1 cellular context compared by ENCODE assay signal in genomic region chr10:5813341-5814109, GRCh38.
TF ChIP-seq lines count a peak whose summit lies in the region.

Gene GDI2, minus strand, starts transcription at chr10:5813434. Its CDS starts 176 bp downstream, at chr10:5813258.

TF ChIP-seq in A549, 52 proteins besides CTCF, POLR2A, EP300 and RAD21 (continued from another document):
- peak; percentile 86 for TF ChIP-seq ATOH8 (CRISPR knock-in tag; IDR thresholded peaks at IDR 0.05; ENCODE audit: low read depth)
- no peak for TF ChIP-seq CHD4 (IDR thresholded peaks at IDR 0.05; ENCODE audit: borderline replicate concordance)
- TF ChIP-seq PBX3 (IDR thresholded peaks at IDR 0.05), result peak; percentile 97
- TF ChIP-seq HEYL (CRISPR knock-in tag; IDR thresholded peaks at IDR 0.05), result peak; percentile 71; the same call in 1 of the 2 replicates
- peak; percentile 32; the same call in 1 of the 2 replicates for TF ChIP-seq USF2 (IDR thresholded peaks at IDR 0.05)
- TF ChIP-seq TP53 (CRISPR knock-in tag; IDR thresholded peaks at IDR 0.05), result peak; percentile 87
- no peak for TF ChIP-seq ZFP36 (IDR thresholded peaks at IDR 0.05; ENCODE audit: borderline replicate concordance, partially characterized antibody)
- TF ChIP-seq ESRRA (IDR thresholded peaks at IDR 0.05; ENCODE audit: borderline replicate concordance, low read length), result peak; percentile 8; the same call in 1 of the 2 replicates
- TF ChIP-seq ZNF302 (CRISPR knock-in tag; IDR thresholded peaks at IDR 0.05), result peak; percentile 17; the same call in 1 of the 2 replicates
- peak; percentile 73; the same call in 1 of the 2 replicates for TF ChIP-seq EHF (CRISPR knock-in tag; IDR thresholded peaks at IDR 0.05)
- no peak for TF ChIP-seq EHMT2 (IDR thresholded peaks at IDR 0.05; ENCODE audit: low read depth)
- TF ChIP-seq CBX8 (IDR thresholded peaks at IDR 0.05), result no peak
- TF ChIP-seq HMGXB4 (CRISPR knock-in tag; IDR thresholded peaks at IDR 0.05; ENCODE audit: borderline replicate concordance), result peak; percentile 85; the same call in 1 of the 2 replicates
- no peak for TF ChIP-seq SREBF2 (IDR thresholded peaks at IDR 0.05)
- peak; percentile 88; the same call in 1 of the 2 replicates for TF ChIP-seq HOXB13 (CRISPR knock-in tag; IDR thresholded peaks at IDR 0.05; ENCODE audit: low read depth)
- TF ChIP-seq NR3C1 (IDR thresholded peaks at IDR 0.05), result no peak
- TF ChIP-seq POLR2AphosphoS2 (conservative IDR thresholded peaks at IDR 0.05; ENCODE audit: low read length), result no peak
- no peak for TF ChIP-seq ELK1 (IDR thresholded peaks at IDR 0.05; ENCODE audit: low read depth, low read length)
- peak; percentile 98 for TF ChIP-seq E2F6 (IDR thresholded peaks at IDR 0.05; ENCODE audit: borderline replicate concordance, low read depth)
- TF ChIP-seq MYC (IDR thresholded peaks at IDR 0.05; ENCODE audit: borderline replicate concordance, low read length), result peak; percentile 100
